In genomic region chr4:62618042-62618441, GRCh38 we compare ENCODE assay signal across 21 cellular contexts.
"Had no signal": no experiment of that assay in that cellular context is flagged by ENCODE, and none has a peak within 500 bp of the region (broad histone marks: within the 10 kb centered on the region; RNA-seq: fewer than 3 reads in every experiment).

No MANE protein-coding gene starts in this region.

- H2AFZ ChIP-seq: hepatocyte had no signal

- H3K4me3 ChIP-seq: hepatocyte, left ventricle myocardium inferior, lower lobe of right lung, testis, tibial nerve, upper lobe of right lung, vagina had no signal

- H3K4me1 ChIP-seq: left ventricle myocardium inferior, lower lobe of right lung, testis, tibial nerve, upper lobe of right lung, vagina had no signal

- H3K4me2 ChIP-seq: hepatocyte had no signal

- H3K9me3 ChIP-seq: left ventricle myocardium inferior, lower lobe of right lung, testis, tibial nerve, upper lobe of right lung, vagina had no signal

- H3K27me3 ChIP-seq: hepatocyte, testis, tibial nerve, upper lobe of right lung, vagina had no signal

- H3K36me3 ChIP-seq: left ventricle myocardium inferior, lower lobe of right lung, tibial nerve, upper lobe of right lung, vagina had no signal

- ATAC-seq: left cardiac atrium; lower lobe of right lung; sciatic nerve; stimulated activated naive B cell treated with anti-CD40 and anti-IgM and Interleukin-4, amounts not matched to agents 10 μg/mL and 1 μg/mL and 100 μg/mL, for 72 hours; stimulated activated naive CD8-positive, alpha-beta T cell treated with anti-CD3 and anti-CD28 coated beads, Interleukin-15, amount 100 ng/mL, for 72 hours; upper lobe of right lung had no signal

- DNase-seq: dermis blood vessel endothelial cell; endodermal cell; erythroblast; foreskin melanocyte; head of caudate nucleus; kidney; left cardiac atrium; left ventricle myocardium inferior; lower lobe of right lung; mesenchymal stem cell; naive B cell; stimulated activated CD4-positive, alpha-beta T cell treated with anti-CD3 and anti-CD28 coated beads, Interleukin-2, amount 100 ng/mL, for 24 hours; stimulated activated CD4-positive, alpha-beta T cell treated with anti-CD3 and anti-CD28 coated beads, Interleukin-4, amount 100 ng/mL, for 4 hours; stimulated activated naive B cell treated with anti-CD40 and anti-IgM and Interleukin-4, amounts not matched to agents 10 μg/mL and 1 μg/mL and 100 μg/mL, for 72 hours; stimulated activated naive CD8-positive, alpha-beta T cell treated with anti-CD3 and anti-CD28 coated beads, Interleukin-15, amount 100 ng/mL, for 72 hours; testis; upper lobe of right lung had no signal

- H3K27ac ChIP-seq: hepatocyte, left ventricle myocardium inferior, lower lobe of right lung, testis, tibial nerve, upper lobe of right lung, vagina had no signal

- H3K79me2 ChIP-seq: hepatocyte had no signal
